Comparison of ENCODE assay signal across 12 cellular contexts in genomic region chr6:118668761-118669411, GRCh38. TPM values are rescaled to one million over a fixed set of nuclear protein-coding genes. Genes with fewer than 3 reads are reported as not detected.
DNase-seq lines count a peak whose midpoint lies in the region; ATAC-seq and TF ChIP-seq lines count a peak whose summit lies in the region.
"Had no signal": no experiment of that assay in that cellular context is flagged by ENCODE, and none has a peak within 500 bp of the region (broad histone marks: within the 10 kb centered on the region; RNA-seq: fewer than 3 reads in every experiment).

No MANE protein-coding gene starts in this region.

- 17 to 30% (median 26%) methylated on average over 1 of the region's 1 CpG for WGBS in stomach, 5 donors
- 45% methylated on average over 1 of the region's 1 CpG for WGBS in prostate gland

- TF ChIP-seq CTCF in stomach (IDR thresholded peaks at IDR 0.05) (no peak), prostate gland (IDR thresholded peaks at IDR 0.05) (no peak)

- no peak for TF ChIP-seq EP300 in stomach (IDR thresholded peaks at IDR 0.05)

- peaks cover 96% of the 10 kb centered on the region for H3K4me1 Mint-ChIP-seq in activated naive CD4-positive, alpha-beta T cell treated with anti-CD3 and anti-CD28 coated beads, Interleukin-2, amount 50 U/mL, for 24 hours
- H3K4me1 Mint-ChIP-seq in activated naive CD4-positive, alpha-beta T cell treated with anti-CD3 and anti-CD28 coated beads, Interleukin-2, amount 10 ng/mL, durations not matched to agents 7 days and 5 days: peaks cover 47% of the 10 kb centered on the region
- peaks cover 87 to 90% (median 89%) of the 10 kb centered on the region in 3 donors for H3K4me1 Mint-ChIP-seq in T-cell

- H3K27me3 ChIP-seq in stomach: no peaks in the 10 kb centered on the region
- no peaks in the 10 kb centered on the region for H3K27me3 ChIP-seq in prostate gland (replicated peaks; ENCODE audit: insufficient read depth)
- H3K27me3 ChIP-seq: BE2C had no signal

- H3K27ac Mint-ChIP-seq in activated naive CD4-positive, alpha-beta T cell treated with anti-CD3 and anti-CD28 coated beads, Interleukin-2, amount 50 U/mL, for 24 hours: peak overlapping the region; percentile 93
- H3K27ac Mint-ChIP-seq in activated naive CD4-positive, alpha-beta T cell treated with anti-CD3 and anti-CD28 coated beads, Interleukin-2, amount 10 ng/mL, durations not matched to agents 7 days and 5 days: no peak overlapping the region
- peak overlapping the region; percentile 83 to 93 for H3K27ac Mint-ChIP-seq in T-cell
- H3K27ac Mint-ChIP-seq: stimulated activated effector memory CD8-positive, alpha-beta T cell treated with anti-CD3 and anti-CD28 coated beads, Interleukin-12 subunit alpha, Interleukin-12 subunit beta, amount 100 ng/mL, for 72 hours had no signal

- DNase-seq in activated naive CD4-positive, alpha-beta T cell treated with anti-CD3 and anti-CD28 coated beads, Interleukin-2, amount 10 ng/mL, durations not matched to agents 7 days and 5 days: no peak
- DNase-seq in T-cell (no peak), hepatic stellate cell (ENCODE audit: low spot score) (peak; percentile 44), stomach (no peak), prostate gland (ENCODE audit: low spot score) (no peak), SKM-1 (lab: John Stamatoyannopoulos, UW; ENCODE audit: unreplicated experiment) (no peak)
- DNase-seq: BE2C, islet precursor cell had no signal

- H3K4me3 Mint-ChIP-seq in activated naive CD4-positive, alpha-beta T cell treated with anti-CD3 and anti-CD28 coated beads, Interleukin-2, amount 50 U/mL, for 24 hours: no peak overlapping the region
- no peak overlapping the region for H3K4me3 Mint-ChIP-seq in activated naive CD4-positive, alpha-beta T cell treated with anti-CD3 and anti-CD28 coated beads, Interleukin-2, amount 10 ng/mL, durations not matched to agents 7 days and 5 days
- no peak overlapping the region for H3K4me3 Mint-ChIP-seq in T-cell
- H3K4me3 Mint-ChIP-seq: stimulated activated effector memory CD8-positive, alpha-beta T cell treated with anti-CD3 and anti-CD28 coated beads, Interleukin-12 subunit alpha, Interleukin-12 subunit beta, amount 100 ng/mL, for 72 hours had no signal

- H3K27ac ChIP-seq in stomach (peak overlapping the region in 3 of 5 donors; percentile 21 to 49 (median 27)), prostate gland (no peak overlapping the region)
- H3K27ac ChIP-seq: KMS-11 had no signal

- peaks cover 1% of the 10 kb centered on the region for H3K36me3 Mint-ChIP-seq in activated naive CD4-positive, alpha-beta T cell treated with anti-CD3 and anti-CD28 coated beads, Interleukin-2, amount 50 U/mL, for 24 hours
- peaks cover 20% of the 10 kb centered on the region for H3K36me3 Mint-ChIP-seq in activated naive CD4-positive, alpha-beta T cell treated with anti-CD3 and anti-CD28 coated beads, Interleukin-2, amount 10 ng/mL, durations not matched to agents 7 days and 5 days
- peaks cover 15% of the 10 kb centered on the region for H3K36me3 Mint-ChIP-seq in T-cell
- H3K36me3 Mint-ChIP-seq: stimulated activated effector memory CD8-positive, alpha-beta T cell treated with anti-CD3 and anti-CD28 coated beads, Interleukin-12 subunit alpha, Interleukin-12 subunit beta, amount 100 ng/mL, for 72 hours had no signal

- H3K4me3 ChIP-seq in stomach (no peak overlapping the region), prostate gland (no peak overlapping the region)

- no peaks in the 10 kb centered on the region for H3K9me3 ChIP-seq in stomach
- H3K9me3 ChIP-seq in prostate gland: no peaks in the 10 kb centered on the region
- H3K9me3 ChIP-seq: BE2C had no signal

- H3K4me1 ChIP-seq in stomach (peaks cover 5 to 53% (median 18%) of the 10 kb centered on the region in 4 donors), prostate gland (replicated peaks) (no peaks in the 10 kb centered on the region)

- no peaks in the 10 kb centered on the region for H3K9me3 Mint-ChIP-seq in activated naive CD4-positive, alpha-beta T cell treated with anti-CD3 and anti-CD28 coated beads, Interleukin-2, amount 50 U/mL, for 24 hours
- no peaks in the 10 kb centered on the region for H3K9me3 Mint-ChIP-seq in activated naive CD4-positive, alpha-beta T cell treated with anti-CD3 and anti-CD28 coated beads, Interleukin-2, amount 10 ng/mL, durations not matched to agents 7 days and 5 days
- H3K9me3 Mint-ChIP-seq in T-cell: no peaks in the 10 kb centered on the region
- H3K9me3 Mint-ChIP-seq: stimulated activated effector memory CD8-positive, alpha-beta T cell treated with anti-CD3 and anti-CD28 coated beads, Interleukin-12 subunit alpha, Interleukin-12 subunit beta, amount 100 ng/mL, for 72 hours had no signal

- no peaks in the 10 kb centered on the region for H3K27me3 Mint-ChIP-seq in activated naive CD4-positive, alpha-beta T cell treated with anti-CD3 and anti-CD28 coated beads, Interleukin-2, amount 50 U/mL, for 24 hours
- H3K27me3 Mint-ChIP-seq in activated naive CD4-positive, alpha-beta T cell treated with anti-CD3 and anti-CD28 coated beads, Interleukin-2, amount 10 ng/mL, durations not matched to agents 7 days and 5 days: no peaks in the 10 kb centered on the region
- H3K27me3 Mint-ChIP-seq in T-cell: no peaks in the 10 kb centered on the region

- POLR2A ChIA-PET in T-cell (lab: Charles Lee): interaction anchor here in 1 of 2 donors (0.6 to 0.9 kb wide), 2 partner anchors 41 to 69 kb away, joined by 3 to 6 read pairs; no protein-coding TSS in a partner anchor

- CTCF ChIA-PET in activated naive CD4-positive, alpha-beta T cell treated with anti-CD3 and anti-CD28 coated beads, Interleukin-2, amount 10 ng/mL, durations not matched to agents 7 days and 5 days (lab: Charles Lee): interaction anchor here (1.2 kb wide), 1 partner anchor 103 kb away, joined by 3 read pairs; no protein-coding TSS in a partner anchor
- CTCF ChIA-PET in T-cell (lab: Charles Lee): interaction anchor here in 1 of 2 donors (1.3 kb wide), 1 partner anchor 9 kb away, joined by 3 read pairs; no protein-coding TSS in a partner anchor

- H3K36me3 ChIP-seq in stomach (no peaks in the 10 kb centered on the region), prostate gland (no peaks in the 10 kb centered on the region)
- H3K36me3 ChIP-seq: BE2C had no signal

- TF ChIP-seq POLR2A in stomach (IDR thresholded peaks at IDR 0.05) (no peak), prostate gland (IDR thresholded peaks at IDR 0.05) (no peak)

- ATAC-seq in T-cell (replicated peaks in 1 of 4): no peak
- ATAC-seq in GM19452 (IDR thresholded peaks at IDR 0.05; ENCODE audit: unreplicated experiment): no peak
- ATAC-seq: stimulated activated effector memory CD8-positive, alpha-beta T cell treated with anti-CD3 and anti-CD28 coated beads, Interleukin-12 subunit alpha, Interleukin-12 subunit beta, amount 100 ng/mL, for 72 hours had no signal

- intact Hi-C loops in stomach (cut with DNase I; ENCODE audit: low total_unique reads) (no loop called here), prostate gland (cut with DNase I) (no loop called here)

RNA-seq across cellular contexts. Expression of gene CEP85L, which starts 17.5 kb away (rescaled TPM):
- total RNA-seq in T-cell: 100 to 1,000 TPM in 1 of 5 donors, 10 to 100 TPM in 4; 49.7 to 101 (median 53.5) TPM
- 10 to 100 TPM in 3 of 5 donors, 1 to 10 TPM in 2; 8.1 to 67.7 (median 45.9) TPM for total RNA-seq in stomach
- 1 to 10 TPM; 1.5 to 3.1 (median 2.1) TPM for polyA plus RNA-seq in stomach
- total RNA-seq in prostate gland: 10 to 100 TPM in 1 of 2 donors, 1 to 10 TPM in 1; 2.7 to 33.5 TPM

Comparison
In these comparisons a context has a peak if more than half of its experiments do, and no peak if none do; other contexts are left out.
1. H3K27ac ChIP-seq: peak in stomach (3 of 5); none in prostate gland (0 of 2).